Comparison of ENCODE assay signal across 26 cellular contexts in the genomic region with DNA sequence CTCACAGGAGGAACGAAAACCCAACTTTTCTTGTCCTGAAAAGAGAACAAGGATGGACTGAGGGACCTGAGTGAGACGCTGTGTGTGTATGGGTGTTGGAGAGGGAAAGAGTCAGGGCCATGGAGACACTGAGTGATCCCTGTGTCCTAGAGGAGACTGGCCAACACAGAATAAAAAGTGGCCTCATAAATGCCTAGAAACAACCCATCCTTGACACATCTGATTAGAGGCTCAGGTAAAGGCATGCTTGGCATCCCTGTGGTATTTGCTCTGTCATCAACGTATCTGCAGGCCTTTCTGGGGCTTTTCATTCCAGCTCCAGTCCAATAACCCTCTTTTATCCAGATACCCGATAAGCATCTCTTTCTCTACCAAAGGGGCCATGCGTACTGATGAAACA.
DNase-seq lines count a peak whose midpoint lies in the region; ATAC-seq, FAIRE-seq and TF ChIP-seq lines count a peak whose summit lies in the region.
"Had no signal": no experiment of that assay in that cellular context is flagged by ENCODE, and none has a peak within 500 bp of the region (broad histone marks: within the 10 kb centered on the region; RNA-seq: fewer than 3 reads in every experiment).

No MANE protein-coding gene starts in this region.

- TF ChIP-seq CTCF in MCF 10A (IDR thresholded peaks at IDR 0.05; ENCODE audit: unreplicated experiment) (no peak), bronchial epithelial cell (IDR thresholded peaks at IDR 0.05; ENCODE audit: insufficient read depth, low read length, severe bottlenecking) (no peak)

- ATAC-seq in GM21423 (IDR thresholded peaks at IDR 0.05; ENCODE audit: unreplicated experiment) = no peak
- ATAC-seq: activated T-cell treated with anti-CD3 and anti-CD28 coated beads, Interleukin-2, amount 50 U/mL, for 72 hours; sciatic nerve had no signal

- H3K9me3 Mint-ChIP-seq in MCF 10A (ENCODE audit: unreplicated experiment) = no peaks in the 10 kb centered on the region
- no peaks in the 10 kb centered on the region for H3K9me3 Mint-ChIP-seq in activated CD4-positive, alpha-beta memory T cell treated with anti-CD3 and anti-CD28 coated beads for 36 hours
- H3K9me3 Mint-ChIP-seq: activated T-cell treated with anti-CD3 and anti-CD28 coated beads, Interleukin-2, amount 50 U/mL, for 72 hours; naive B cell had no signal

- no peaks in the 10 kb centered on the region for H3K27me3 Mint-ChIP-seq in MCF 10A (ENCODE audit: insufficient read depth, unreplicated experiment)
- peaks cover 2% of the 10 kb centered on the region for H3K27me3 Mint-ChIP-seq in activated CD4-positive, alpha-beta memory T cell treated with anti-CD3 and anti-CD28 coated beads for 36 hours
- H3K27me3 Mint-ChIP-seq: naive B cell had no signal

- peak; percentile 13 for FAIRE-seq in bronchial epithelial cell (lab: Jason Lieb, UNC)

- DNase-seq in T47D (ENCODE audit: low read depth in 1 of 2, low spot score in 1 of 2) (peak; percentile 23 to 92), MCF 10A (ENCODE audit: unreplicated experiment) (no peak), bronchial epithelial cell (ENCODE audit: low read depth) (no peak), kidney tubule cell (ENCODE audit: low spot score) (peak; percentile 92), KBM-7 (no peak), D341Med (ENCODE audit: low spot score) (no peak)
- no peak for DNase-seq in activated CD4-positive, alpha-beta memory T cell treated with anti-CD3 and anti-CD28 coated beads for 36 hours
- DNase-seq: 8988T; activated CD4-positive, alpha-beta T cell treated with anti-CD3 and anti-CD28 coated beads, Interleukin-2, amount 50 U/mL, for 4 hours; activated T-cell treated with anti-CD3 and anti-CD28 coated beads, Interleukin-2, amount 50 U/mL, for 72 hours; colonic mucosa; COR-L47; DMS79; effector CD8-positive, alpha-beta T cell; GOT3; hypothalamus; Kasumi-1; naive B cell; NCI-H1694; stimulated activated CD4-positive, alpha-beta T cell treated with anti-CD3 and anti-CD28 coated beads, Interleukin-12 subunit alpha, Interleukin-12 subunit beta, amount 100 ng/mL, for 4 hours; stimulated activated CD4-positive, alpha-beta T cell treated with anti-CD3 and anti-CD28 coated beads, Interleukin-4, amount 100 ng/mL, for 1 hour; T-helper 1 cell; transverse colon had no signal

- H3K4me1 Mint-ChIP-seq in MCF 10A (ENCODE audit: insufficient read depth, unreplicated experiment) = peaks cover 5% of the 10 kb centered on the region
- peaks cover 9% of the 10 kb centered on the region for H3K4me1 Mint-ChIP-seq in activated CD4-positive, alpha-beta memory T cell treated with anti-CD3 and anti-CD28 coated beads for 36 hours (ENCODE audit: low read depth)
- H3K4me1 Mint-ChIP-seq: naive B cell had no signal

- BruUV-seq in MCF 10A (replicated peaks; lab: Mats Ljungman, UMichigan) = no TSS peak

- no peak overlapping the region for H3K4me3 ChIP-seq in bronchial epithelial cell (ENCODE audit: low read depth, low read length)
- H3K4me3 ChIP-seq: ascending aorta, colonic mucosa, transverse colon had no signal

- in situ Hi-C loops in T47D (cut with HindIII; ENCODE audit: low pct_unique_long_range_greater_than_20kb, low sequenced_read_pairs) = no loop called here
- in situ Hi-C loops in KBM-7 (cut with MboI; ENCODE audit: low pct_unique_long_range_greater_than_20kb, low sequenced_read_pairs) = no loop called here

- CTCF ChIA-PET in MCF 10A (lab: Yijun Ruan, JAX) = no interaction called here
- CTCF ChIA-PET in activated CD4-positive, alpha-beta memory T cell treated with anti-CD3 and anti-CD28 coated beads for 36 hours (lab: Charles Lee) = no interaction called here

- H3K36me3 Mint-ChIP-seq in MCF 10A (ENCODE audit: insufficient read depth, unreplicated experiment) = no peaks in the 10 kb centered on the region
- H3K36me3 Mint-ChIP-seq in activated CD4-positive, alpha-beta memory T cell treated with anti-CD3 and anti-CD28 coated beads for 36 hours = no peaks in the 10 kb centered on the region
- H3K36me3 Mint-ChIP-seq: naive B cell had no signal

- H3K4me3 Mint-ChIP-seq in MCF 10A (ENCODE audit: unreplicated experiment) = no peak overlapping the region
- H3K4me3 Mint-ChIP-seq in activated CD4-positive, alpha-beta memory T cell treated with anti-CD3 and anti-CD28 coated beads for 36 hours = no peak overlapping the region
- H3K4me3 Mint-ChIP-seq: activated T-cell treated with anti-CD3 and anti-CD28 coated beads, Interleukin-2, amount 50 U/mL, for 72 hours; naive B cell had no signal

- intact Hi-C loops in MCF 10A (cut with micrococcal nuclease) = no loop called here
- intact Hi-C loops in activated CD4-positive, alpha-beta memory T cell treated with anti-CD3 and anti-CD28 coated beads for 36 hours (cut with micrococcal nuclease) = no loop called here

- H3K36me3 ChIP-seq in bronchial epithelial cell (ENCODE audit: control insufficient read depth, insufficient read depth, low read length) = peaks cover 4% of the 10 kb centered on the region
- H3K36me3 ChIP-seq: ascending aorta, colonic mucosa had no signal

- no peak overlapping the region for H3K27ac Mint-ChIP-seq in MCF 10A (ENCODE audit: low read depth, unreplicated experiment)
- H3K27ac Mint-ChIP-seq in activated CD4-positive, alpha-beta memory T cell treated with anti-CD3 and anti-CD28 coated beads for 36 hours = no peak overlapping the region
- H3K27ac Mint-ChIP-seq: activated T-cell treated with anti-CD3 and anti-CD28 coated beads, Interleukin-2, amount 50 U/mL, for 72 hours; naive B cell had no signal

- POLR2A ChIA-PET in MCF 10A (lab: Yijun Ruan, JAX) = interaction anchor here (0.8 kb wide), 1 partner anchor 9 kb away, joined by 4 read pairs; no protein-coding TSS in a partner anchor
- POLR2A ChIA-PET in activated CD4-positive, alpha-beta memory T cell treated with anti-CD3 and anti-CD28 coated beads for 36 hours (lab: Charles Lee) = interaction anchor here (0.6 kb wide), 1 partner anchor 615 kb away, joined by 3 read pairs; no protein-coding TSS in a partner anchor

- H3K27me3 ChIP-seq in bronchial epithelial cell (ENCODE audit: control insufficient read depth, insufficient read depth, low read length) = no peaks in the 10 kb centered on the region
- H3K27me3 ChIP-seq: ascending aorta, colonic mucosa, transverse colon had no signal

Comparison
In these comparisons a context has a peak if more than half of its experiments do, and no peak if none do; other contexts are left out.
1. DNase-seq: peak in T47D (2 of 2) and kidney tubule cell (single experiment); none in MCF 10A (single experiment), bronchial epithelial cell (single experiment), KBM-7 (single experiment), activated CD4-positive, alpha-beta memory T cell treated with anti-CD3 and anti-CD28 coated beads for 36 hours (single experiment) and D341Med (single experiment).